In the genomic region with DNA sequence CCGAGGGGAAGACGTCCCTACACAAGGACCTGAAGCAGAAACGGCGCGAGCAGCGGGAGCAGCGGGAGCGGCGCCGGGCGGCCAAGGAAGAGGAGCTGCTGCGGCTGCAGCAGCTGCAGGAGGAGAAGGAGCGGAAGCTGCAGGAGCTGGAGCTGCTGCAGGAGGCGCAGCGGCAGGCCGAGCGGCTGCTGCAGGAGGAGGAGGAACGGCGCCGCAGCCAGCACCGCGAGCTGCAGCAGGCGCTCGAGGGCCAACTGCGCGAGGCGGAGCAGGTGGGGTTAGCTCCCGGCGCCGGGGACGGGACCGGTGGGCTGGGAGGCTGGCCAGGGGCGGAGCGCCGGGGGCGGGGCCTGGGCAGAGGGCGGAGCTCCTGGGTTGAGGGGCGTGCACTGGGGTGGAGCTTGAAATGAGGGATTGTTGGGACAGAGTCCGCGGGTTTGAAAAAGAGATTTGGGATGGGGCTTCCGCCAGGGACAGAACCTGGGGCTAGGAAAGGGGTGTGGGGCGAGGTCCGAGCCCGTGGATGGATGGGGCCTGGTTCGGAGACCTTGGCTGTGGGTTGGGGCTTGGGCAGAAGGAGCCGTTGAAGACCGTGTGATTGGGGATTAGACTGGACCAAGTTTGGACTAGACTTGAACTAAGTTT, we compare ENCODE assay signal across 1 cellular context.
TF ChIP-seq lines count a peak whose summit lies in the region.

No MANE protein-coding gene starts in this region.

TF ChIP-seq in HepG2, 621 proteins besides CTCF, POLR2A, EP300 and RAD21 (continued from another document and continues in another):
- TF ChIP-seq, protein P1, sequence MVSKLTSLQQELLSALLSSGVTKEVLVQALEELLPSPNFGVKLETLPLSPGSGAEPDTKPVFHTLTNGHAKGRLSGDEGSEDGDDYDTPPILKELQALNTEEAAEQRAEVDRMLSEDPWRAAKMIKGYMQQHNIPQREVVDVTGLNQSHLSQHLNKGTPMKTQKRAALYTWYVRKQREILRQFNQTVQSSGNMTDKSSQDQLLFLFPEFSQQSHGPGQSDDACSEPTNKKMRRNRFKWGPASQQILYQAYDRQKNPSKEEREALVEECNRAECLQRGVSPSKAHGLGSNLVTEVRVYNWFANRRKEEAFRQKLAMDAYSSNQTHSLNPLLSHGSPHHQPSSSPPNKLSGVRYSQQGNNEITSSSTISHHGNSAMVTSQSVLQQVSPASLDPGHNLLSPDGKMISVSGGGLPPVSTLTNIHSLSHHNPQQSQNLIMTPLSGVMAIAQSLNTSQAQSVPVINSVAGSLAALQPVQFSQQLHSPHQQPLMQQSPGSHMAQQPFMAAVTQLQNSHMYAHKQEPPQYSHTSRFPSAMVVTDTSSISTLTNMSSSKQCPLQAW (CRISPR knock-in tag; IDR thresholded peaks at IDR 0.05), result peak; percentile 73
- TF ChIP-seq, protein P2, sequence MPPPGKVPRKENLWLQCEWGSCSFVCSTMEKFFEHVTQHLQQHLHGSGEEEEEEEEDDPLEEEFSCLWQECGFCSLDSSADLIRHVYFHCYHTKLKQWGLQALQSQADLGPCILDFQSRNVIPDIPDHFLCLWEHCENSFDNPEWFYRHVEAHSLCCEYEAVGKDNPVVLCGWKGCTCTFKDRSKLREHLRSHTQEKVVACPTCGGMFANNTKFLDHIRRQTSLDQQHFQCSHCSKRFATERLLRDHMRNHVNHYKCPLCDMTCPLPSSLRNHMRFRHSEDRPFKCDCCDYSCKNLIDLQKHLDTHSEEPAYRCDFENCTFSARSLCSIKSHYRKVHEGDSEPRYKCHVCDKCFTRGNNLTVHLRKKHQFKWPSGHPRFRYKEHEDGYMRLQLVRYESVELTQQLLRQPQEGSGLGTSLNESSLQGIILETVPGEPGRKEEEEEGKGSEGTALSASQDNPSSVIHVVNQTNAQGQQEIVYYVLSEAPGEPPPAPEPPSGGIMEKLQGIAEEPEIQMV (CRISPR knock-in tag; IDR thresholded peaks at IDR 0.05; ENCODE audit: low read depth), result peak; percentile 89
- TF ChIP-seq ZNF614 (CRISPR knock-in tag; IDR thresholded peaks at IDR 0.05; ENCODE audit: borderline replicate concordance) (peak; percentile 78; the same call in 1 of the 2 replicates), ZMYM2 (CRISPR knock-in tag; IDR thresholded peaks at IDR 0.05) (peak; percentile 78), SAP130 (CRISPR knock-in tag; IDR thresholded peaks at IDR 0.05; ENCODE audit: low read depth) (peak; percentile 91), ATF7-NPFF (CRISPR knock-in tag; IDR thresholded peaks at IDR 0.05; ENCODE audit: low read depth) (peak; percentile 79; the same call in 1 of the 2 replicates), THAP11 (CRISPR knock-in tag; IDR thresholded peaks at IDR 0.05) (peak; percentile 71), ATF7 (IDR thresholded peaks at IDR 0.05) (no peak), ATF7 (CRISPR knock-in tag; IDR thresholded peaks at IDR 0.05) (no peak), KLF9 (CRISPR knock-in tag; IDR thresholded peaks at IDR 0.05; ENCODE audit: low read depth) (peak; percentile 80; the same call in 1 of the 2 replicates), NFKBIZ (CRISPR knock-in tag; IDR thresholded peaks at IDR 0.05) (no peak; the same call in 1 of the 2 replicates), ZBTB21 (CRISPR knock-in tag; IDR thresholded peaks at IDR 0.05) (no peak), ZNF331 (CRISPR knock-in tag; IDR thresholded peaks at IDR 0.05) (peak; percentile 43; the same call in 1 of the 2 replicates), ZNF781 (CRISPR knock-in tag; IDR thresholded peaks at IDR 0.05; ENCODE audit: borderline replicate concordance, not compliant biosample characterization) (peak; percentile 40), IKZF4 (CRISPR knock-in tag; IDR thresholded peaks at IDR 0.05; ENCODE audit: borderline replicate concordance, low read depth, not compliant biosample characterization) (peak; percentile 72), FOXC1 (CRISPR knock-in tag; IDR thresholded peaks at IDR 0.05; ENCODE audit: borderline replicate concordance) (peak; percentile 75; the same call in 1 of the 2 replicates), XBP1 (CRISPR knock-in tag; IDR thresholded peaks at IDR 0.05) (no peak), ARHGAP35 (CRISPR knock-in tag; IDR thresholded peaks at IDR 0.05; ENCODE audit: borderline replicate concordance) (no peak), ZNF354B (CRISPR knock-in tag; IDR thresholded peaks at IDR 0.05) (no peak), ZNF841 (CRISPR knock-in tag; IDR thresholded peaks at IDR 0.05; ENCODE audit: borderline replicate concordance) (0 out of 2 replicates have a peak, but pooled peaks have one; percentile 21), ARNTL (CRISPR knock-in tag; IDR thresholded peaks at IDR 0.05) (peak; percentile 83)
- TF ChIP-seq, protein P3, sequence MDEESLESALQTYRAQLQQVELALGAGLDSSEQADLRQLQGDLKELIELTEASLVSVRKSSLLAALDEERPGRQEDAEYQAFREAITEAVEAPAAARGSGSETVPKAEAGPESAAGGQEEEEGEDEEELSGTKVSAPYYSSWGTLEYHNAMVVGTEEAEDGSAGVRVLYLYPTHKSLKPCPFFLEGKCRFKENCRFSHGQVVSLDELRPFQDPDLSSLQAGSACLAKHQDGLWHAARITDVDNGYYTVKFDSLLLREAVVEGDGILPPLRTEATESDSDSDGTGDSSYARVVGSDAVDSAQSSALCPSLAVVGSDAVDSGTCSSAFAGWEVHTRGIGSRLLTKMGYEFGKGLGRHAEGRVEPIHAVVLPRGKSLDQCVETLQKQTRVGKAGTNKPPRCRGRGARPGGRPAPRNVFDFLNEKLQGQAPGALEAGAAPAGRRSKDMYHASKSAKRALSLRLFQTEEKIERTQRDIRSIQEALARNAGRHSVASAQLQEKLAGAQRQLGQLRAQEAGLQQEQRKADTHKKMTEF (CRISPR knock-in tag; IDR thresholded peaks at IDR 0.05), result peak; percentile 85; the same call in 1 of the 2 replicates
- TF ChIP-seq, protein P4, sequence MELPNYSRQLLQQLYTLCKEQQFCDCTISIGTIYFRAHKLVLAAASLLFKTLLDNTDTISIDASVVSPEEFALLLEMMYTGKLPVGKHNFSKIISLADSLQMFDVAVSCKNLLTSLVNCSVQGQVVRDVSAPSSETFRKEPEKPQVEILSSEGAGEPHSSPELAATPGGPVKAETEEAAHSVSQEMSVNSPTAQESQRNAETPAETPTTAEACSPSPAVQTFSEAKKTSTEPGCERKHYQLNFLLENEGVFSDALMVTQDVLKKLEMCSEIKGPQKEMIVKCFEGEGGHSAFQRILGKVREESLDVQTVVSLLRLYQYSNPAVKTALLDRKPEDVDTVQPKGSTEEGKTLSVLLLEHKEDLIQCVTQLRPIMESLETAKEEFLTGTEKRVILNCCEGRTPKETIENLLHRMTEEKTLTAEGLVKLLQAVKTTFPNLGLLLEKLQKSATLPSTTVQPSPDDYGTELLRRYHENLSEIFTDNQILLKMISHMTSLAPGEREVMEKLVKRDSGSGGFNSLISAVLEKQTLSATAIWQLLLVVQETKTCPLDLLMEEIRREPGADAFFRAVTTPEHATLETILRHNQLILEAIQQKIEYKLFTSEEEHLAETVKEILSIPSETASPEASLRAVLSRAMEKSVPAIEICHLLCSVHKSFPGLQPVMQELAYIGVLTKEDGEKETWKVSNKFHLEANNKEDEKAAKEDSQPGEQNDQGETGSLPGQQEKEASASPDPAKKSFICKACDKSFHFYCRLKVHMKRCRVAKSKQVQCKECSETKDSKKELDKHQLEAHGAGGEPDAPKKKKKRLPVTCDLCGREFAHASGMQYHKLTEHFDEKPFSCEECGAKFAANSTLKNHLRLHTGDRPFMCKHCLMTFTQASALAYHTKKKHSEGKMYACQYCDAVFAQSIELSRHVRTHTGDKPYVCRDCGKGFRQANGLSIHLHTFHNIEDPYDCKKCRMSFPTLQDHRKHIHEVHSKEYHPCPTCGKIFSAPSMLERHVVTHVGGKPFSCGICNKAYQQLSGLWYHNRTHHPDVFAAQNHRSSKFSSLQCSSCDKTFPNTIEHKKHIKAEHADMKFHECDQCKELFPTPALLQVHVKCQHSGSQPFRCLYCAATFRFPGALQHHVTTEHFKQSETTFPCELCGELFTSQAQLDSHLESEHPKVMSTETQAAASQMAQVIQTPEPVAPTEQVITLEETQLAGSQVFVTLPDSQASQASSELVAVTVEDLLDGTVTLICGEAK (IDR thresholded peaks at IDR 0.05), result no peak
- TF ChIP-seq, protein P4 (CRISPR knock-in tag; IDR thresholded peaks at IDR 0.05), result no peak
- TF ChIP-seq, protein P5, sequence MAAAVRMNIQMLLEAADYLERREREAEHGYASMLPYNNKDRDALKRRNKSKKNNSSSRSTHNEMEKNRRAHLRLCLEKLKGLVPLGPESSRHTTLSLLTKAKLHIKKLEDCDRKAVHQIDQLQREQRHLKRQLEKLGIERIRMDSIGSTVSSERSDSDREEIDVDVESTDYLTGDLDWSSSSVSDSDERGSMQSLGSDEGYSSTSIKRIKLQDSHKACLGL (CRISPR knock-in tag; IDR thresholded peaks at IDR 0.05), result 0 out of 2 replicates have a peak, but pooled peaks have one; percentile 56
- TF ChIP-seq, protein P6, sequence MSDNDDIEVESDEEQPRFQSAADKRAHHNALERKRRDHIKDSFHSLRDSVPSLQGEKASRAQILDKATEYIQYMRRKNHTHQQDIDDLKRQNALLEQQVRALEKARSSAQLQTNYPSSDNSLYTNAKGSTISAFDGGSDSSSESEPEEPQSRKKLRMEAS (IDR thresholded peaks at IDR 0.05), result peak; percentile 87
- TF ChIP-seq, protein P7, sequence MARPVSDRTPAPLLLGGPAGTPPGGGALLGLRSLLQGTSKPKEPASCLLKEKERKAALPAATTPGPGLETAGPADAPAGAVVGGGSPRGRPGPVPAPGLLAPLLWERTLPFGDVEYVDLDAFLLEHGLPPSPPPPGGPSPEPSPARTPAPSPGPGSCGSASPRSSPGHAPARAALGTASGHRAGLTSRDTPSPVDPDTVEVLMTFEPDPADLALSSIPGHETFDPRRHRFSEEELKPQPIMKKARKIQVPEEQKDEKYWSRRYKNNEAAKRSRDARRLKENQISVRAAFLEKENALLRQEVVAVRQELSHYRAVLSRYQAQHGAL (CRISPR knock-in tag; IDR thresholded peaks at IDR 0.05; ENCODE audit: not compliant biosample characterization), result peak; percentile 72
- TF ChIP-seq, protein P8, sequence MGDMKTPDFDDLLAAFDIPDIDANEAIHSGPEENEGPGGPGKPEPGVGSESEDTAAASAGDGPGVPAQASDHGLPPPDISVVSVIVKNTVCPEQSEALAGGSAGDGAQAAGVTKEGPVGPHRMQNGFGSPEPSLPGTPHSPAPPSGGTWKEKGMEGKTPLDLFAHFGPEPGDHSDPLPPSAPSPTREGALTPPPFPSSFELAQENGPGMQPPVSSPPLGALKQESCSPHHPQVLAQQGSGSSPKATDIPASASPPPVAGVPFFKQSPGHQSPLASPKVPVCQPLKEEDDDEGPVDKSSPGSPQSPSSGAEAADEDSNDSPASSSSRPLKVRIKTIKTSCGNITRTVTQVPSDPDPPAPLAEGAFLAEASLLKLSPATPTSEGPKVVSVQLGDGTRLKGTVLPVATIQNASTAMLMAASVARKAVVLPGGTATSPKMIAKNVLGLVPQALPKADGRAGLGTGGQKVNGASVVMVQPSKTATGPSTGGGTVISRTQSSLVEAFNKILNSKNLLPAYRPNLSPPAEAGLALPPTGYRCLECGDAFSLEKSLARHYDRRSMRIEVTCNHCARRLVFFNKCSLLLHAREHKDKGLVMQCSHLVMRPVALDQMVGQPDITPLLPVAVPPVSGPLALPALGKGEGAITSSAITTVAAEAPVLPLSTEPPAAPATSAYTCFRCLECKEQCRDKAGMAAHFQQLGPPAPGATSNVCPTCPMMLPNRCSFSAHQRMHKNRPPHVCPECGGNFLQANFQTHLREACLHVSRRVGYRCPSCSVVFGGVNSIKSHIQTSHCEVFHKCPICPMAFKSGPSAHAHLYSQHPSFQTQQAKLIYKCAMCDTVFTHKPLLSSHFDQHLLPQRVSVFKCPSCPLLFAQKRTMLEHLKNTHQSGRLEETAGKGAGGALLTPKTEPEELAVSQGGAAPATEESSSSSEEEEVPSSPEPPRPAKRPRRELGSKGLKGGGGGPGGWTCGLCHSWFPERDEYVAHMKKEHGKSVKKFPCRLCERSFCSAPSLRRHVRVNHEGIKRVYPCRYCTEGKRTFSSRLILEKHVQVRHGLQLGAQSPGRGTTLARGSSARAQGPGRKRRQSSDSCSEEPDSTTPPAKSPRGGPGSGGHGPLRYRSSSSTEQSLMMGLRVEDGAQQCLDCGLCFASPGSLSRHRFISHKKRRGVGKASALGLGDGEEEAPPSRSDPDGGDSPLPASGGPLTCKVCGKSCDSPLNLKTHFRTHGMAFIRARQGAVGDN (CRISPR knock-in tag; IDR thresholded peaks at IDR 0.05), result peak; percentile 98
- TF ChIP-seq, protein P9, sequence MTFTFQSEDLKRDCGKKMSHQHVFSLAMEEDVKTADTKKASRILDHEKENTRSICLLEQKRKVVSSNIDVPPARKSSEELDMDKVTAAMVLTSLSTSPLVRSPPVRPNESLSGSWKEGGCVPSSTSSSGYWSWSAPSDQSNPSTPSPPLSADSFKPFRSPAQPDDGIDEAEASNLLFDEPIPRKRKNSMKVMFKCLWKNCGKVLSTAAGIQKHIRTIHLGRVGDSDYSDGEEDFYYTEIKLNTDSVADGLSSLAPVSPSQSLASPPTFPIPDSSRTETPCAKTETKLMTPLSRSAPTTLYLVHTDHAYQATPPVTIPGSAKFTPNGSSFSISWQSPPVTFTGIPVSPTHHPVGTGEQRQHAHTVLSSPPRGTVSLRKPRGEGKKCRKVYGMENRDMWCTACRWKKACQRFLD (CRISPR knock-in tag; IDR thresholded peaks at IDR 0.05; ENCODE audit: borderline replicate concordance), result peak; percentile 95
